18 cellular contexts compared by ENCODE assay signal in the genomic region with DNA sequence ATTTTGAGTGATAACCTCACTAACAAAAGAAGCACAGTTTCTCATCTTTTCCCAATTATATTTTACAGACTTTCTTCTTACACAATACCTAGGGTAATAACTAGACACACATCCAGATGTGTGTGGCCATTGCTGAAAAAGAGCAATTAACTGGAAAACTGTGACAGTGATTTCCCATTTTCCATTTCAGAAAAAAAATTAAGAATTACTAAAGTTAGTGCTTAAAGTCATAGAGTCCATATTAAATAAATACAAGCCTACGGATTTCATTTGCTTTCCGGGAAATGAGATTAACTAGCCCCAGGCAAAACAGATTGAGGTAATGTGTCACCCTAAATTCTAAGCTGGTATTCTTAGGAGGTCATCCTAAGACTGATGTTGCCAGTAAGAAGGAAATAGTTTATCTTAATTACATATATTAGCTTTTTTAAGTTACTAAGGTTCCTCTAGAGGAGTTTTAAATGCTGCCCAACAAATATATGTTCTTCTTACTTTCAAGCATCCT. TPM values are rescaled to one million over a fixed set of nuclear protein-coding genes. Genes with fewer than 3 reads are reported as not detected.
"Had no signal": no experiment of that assay in that cellular context is flagged by ENCODE, and none has a peak within 500 bp of the region (broad histone marks: within the 10 kb centered on the region; RNA-seq: fewer than 3 reads in every experiment).

No MANE protein-coding gene starts in this region.

- H3K4me3 ChIP-seq: gastrocnemius medialis, psoas muscle, skin epidermis, thoracic aorta, transverse colon had no signal

- H3K36me3 ChIP-seq: gastrocnemius medialis, thoracic aorta, transverse colon had no signal

- H3K9me3 ChIP-seq: gastrocnemius medialis, psoas muscle, thoracic aorta, transverse colon had no signal

- ATAC-seq: esophagus mucosa; gastrocnemius medialis; left lobe of liver; naive thymus-derived CD4-positive, alpha-beta T cell; psoas muscle; sciatic nerve; stimulated activated naive B cell treated with anti-CD40 and anti-IgM and Interleukin-4, amounts not matched to agents 10 μg/mL and 1 μg/mL and 100 μg/mL, for 72 hours; stimulated activated naive CD8-positive, alpha-beta T cell treated with anti-CD3 and anti-CD28 coated beads, Interleukin-15, amount 100 ng/mL, for 72 hours had no signal

- DNase-seq: effector memory CD4-positive, alpha-beta T cell; gastrocnemius medialis; islet precursor cell; mammary epithelial cell; naive thymus-derived CD4-positive, alpha-beta T cell; nephron progenitor cell; psoas muscle; retina; stimulated activated CD4-positive, alpha-beta T cell treated with anti-CD3 and anti-CD28 coated beads, Interleukin-2, amount 100 ng/mL, for 24 hours; stimulated activated CD4-positive, alpha-beta T cell treated with anti-CD3 and anti-CD28 coated beads, Interleukin-4, amount 100 ng/mL, for 4 hours; stimulated activated naive B cell treated with anti-CD40 and anti-IgM and Interleukin-4, amounts not matched to agents 10 μg/mL and 1 μg/mL and 100 μg/mL, for 72 hours; stimulated activated naive CD8-positive, alpha-beta T cell treated with anti-CD3 and anti-CD28 coated beads, Interleukin-15, amount 100 ng/mL, for 72 hours; transverse colon had no signal

- H3K4me1 ChIP-seq: gastrocnemius medialis, psoas muscle, transverse colon had no signal

- H3K27ac ChIP-seq: gastrocnemius medialis, psoas muscle, skin epidermis, thoracic aorta, transverse colon had no signal

- H3K27me3 ChIP-seq: gastrocnemius medialis, transverse colon had no signal

RNA-seq across cellular contexts. Expression of gene MACC1, which starts 10.2 kb away (rescaled TPM):
- total RNA-seq: gastrocnemius medialis had no signal
